Comparison of ENCODE assay signal across 10 cellular contexts in the genomic region with DNA sequence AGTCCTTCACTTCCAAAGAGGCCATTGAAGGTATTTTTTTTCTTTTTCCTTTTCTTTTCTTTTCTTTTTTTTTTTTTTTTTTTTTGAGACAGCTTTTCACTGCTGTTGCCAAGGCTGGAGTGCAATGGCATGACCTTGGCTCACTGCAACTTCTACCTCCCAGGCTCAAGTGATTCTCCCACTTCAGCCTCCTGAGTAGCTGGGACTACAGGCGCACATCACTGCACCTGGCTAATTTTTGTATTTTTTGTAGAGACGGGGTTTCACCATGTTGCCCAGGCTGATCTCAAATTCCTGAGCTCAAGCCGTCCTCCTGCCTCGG. TPM values are rescaled to one million over a fixed set of nuclear protein-coding genes. Genes with fewer than 3 reads are reported as not detected.
DNase-seq lines count a peak whose midpoint lies in the region; TF ChIP-seq lines count a peak whose summit lies in the region.
"Not testable (repeated sequence)": the region's sequence is repeated elsewhere in the genome, so short reads cannot be mapped to it uniquely, and the experiment has no call there.
"Had no signal": no experiment of that assay in that cellular context is flagged by ENCODE, and none has a peak within 500 bp of the region (broad histone marks: within the 10 kb centered on the region; RNA-seq: fewer than 3 reads in every experiment).

No MANE protein-coding gene starts in this region.

- not testable (repeated sequence) for H3K27me3 ChIP-seq in CD8-positive, alpha-beta memory T cell (ENCODE audit: insufficient read depth, low read length, poor library complexity, severe bottlenecking); MM.1S (replicated peaks; ENCODE audit: insufficient read depth, low read length); mesenchymal stem cell (ENCODE audit: control insufficient read depth in 1 of 2, insufficient read depth in 1 of 2, low read length in 2 of 2); trophoblast cell (ENCODE audit: insufficient read depth, low read length)

- H3K4me3 ChIP-seq in CD8-positive, alpha-beta memory T cell (ENCODE audit: low read length); MM.1S (ENCODE audit: low read length); mesenchymal stem cell (ENCODE audit: insufficient read depth in 1 of 2, low read depth in 1 of 2, low read length in 2 of 2); trophoblast cell (ENCODE audit: low read depth, low read length): not testable (repeated sequence)

- peaks cover 33% of the 10 kb centered on the region for H3K36me3 ChIP-seq in CD8-positive, alpha-beta memory T cell (ENCODE audit: insufficient read depth, low read length)
- H3K36me3 ChIP-seq in MM.1S (replicated peaks; ENCODE audit: insufficient read depth, low read length) (peaks cover 10% of the 10 kb centered on the region; the same call in 1 of the 2 replicates), mesenchymal stem cell (ENCODE audit: control insufficient read depth in 1 of 2, insufficient read depth in 2 of 2, low read depth in 1 of 2, low read length in 2 of 2) (peaks cover 0 to 12% of the 10 kb centered on the region in 2 experiments)
- H3K36me3 ChIP-seq in trophoblast cell (ENCODE audit: control insufficient read depth in 1 of 2, insufficient read depth in 2 of 2, low read length in 2 of 2), result not testable (repeated sequence)

- not testable (repeated sequence) for H3K23ac ChIP-seq in mesenchymal stem cell (ENCODE audit: low read length in 2 of 2); trophoblast cell (ENCODE audit: low read length)

- POLR2A ChIA-PET in CD8-positive, alpha-beta memory T cell (lab: Charles Lee), result interaction anchor here (2.1 to 5.7 kb wide), 3 partner anchors 14 to 56 kb away, joined by 11 to 79 read pairs (median 34); a partner anchor contains a TSS
- POLR2A ChIA-PET in activated CD4-positive, alpha-beta memory T cell treated with anti-CD3 and anti-CD28 coated beads for 36 hours (lab: Charles Lee), result interaction anchor here (2.9 to 4.2 kb wide), 3 partner anchors 10 to 57 kb away, joined by 20 to 48 read pairs (median 24); a partner anchor contains a TSS

- H4K8ac ChIP-seq in mesenchymal stem cell (ENCODE audit: low read length), result not testable (repeated sequence)
- H4K8ac ChIP-seq in trophoblast cell (ENCODE audit: low read depth, low read length), result peak overlapping the region; percentile 40

- H3K4me2 ChIP-seq in MM.1S (ENCODE audit: low read depth, low read length); mesenchymal stem cell (ENCODE audit: low read length, poor library complexity, severe bottlenecking); trophoblast cell (ENCODE audit: low read length): not testable (repeated sequence)

- not testable (repeated sequence) for H3K27ac ChIP-seq in CD8-positive, alpha-beta memory T cell (ENCODE audit: low read depth, low read length); mesenchymal stem cell (ENCODE audit: low read length, poor library complexity, severe bottlenecking)
- H3K27ac ChIP-seq in MM.1S (ENCODE audit: low read length), result peak overlapping the region; percentile 89
- peak overlapping the region; percentile 97 for H3K27ac ChIP-seq in trophoblast cell (ENCODE audit: low read depth, low read length)

- H2AK5ac ChIP-seq in mesenchymal stem cell (ENCODE audit: low read length, severe bottlenecking); trophoblast cell (ENCODE audit: low read length): not testable (repeated sequence)

- H3K79me2 ChIP-seq in MM.1S (ENCODE audit: low read length), result peaks cover 53% of the 10 kb centered on the region
- not testable (repeated sequence) for H3K79me2 ChIP-seq in trophoblast cell (ENCODE audit: control insufficient read depth, insufficient read depth, low read length, poor library complexity)

- intact Hi-C loops in activated CD4-positive, alpha-beta memory T cell treated with anti-CD3 and anti-CD28 coated beads for 36 hours (cut with micrococcal nuclease), result loop anchor here (1.0 to 2.0 kb wide), 2 partner anchors 56 to 104 kb away; a partner anchor contains a TSS
- intact Hi-C loops in dendritic cell treated with granulocyte-macrophage colony-stimulating factor and Interleukin-4, amounts not matched to agents 40 ng/mL and 50 ng/mL, for 4 days (cut with micrococcal nuclease), result loop anchor here (1.0 to 10.0 kb wide), 3 partner anchors 16 to 476 kb away; a partner anchor contains a TSS

- not testable (repeated sequence) for H3K27me3 Mint-ChIP-seq in CD8-positive, alpha-beta memory T cell; activated CD4-positive, alpha-beta memory T cell treated with anti-CD3 and anti-CD28 coated beads for 36 hours; activated naive CD4-positive, alpha-beta T cell treated with anti-CD3 and anti-CD28 coated beads, Interleukin-2, amount 10 ng/mL, durations not matched to agents 7 days and 5 days; dendritic cell treated with granulocyte-macrophage colony-stimulating factor and Interleukin-4, amounts not matched to agents 40 ng/mL and 50 ng/mL, for 4 days

- H3K4me3 Mint-ChIP-seq in CD8-positive, alpha-beta memory T cell, result peak overlapping the region in 2 of 7 donors; percentile 9 to 47
- not testable (repeated sequence) for H3K4me3 Mint-ChIP-seq in activated CD4-positive, alpha-beta memory T cell treated with anti-CD3 and anti-CD28 coated beads for 36 hours; activated naive CD4-positive, alpha-beta T cell treated with anti-CD3 and anti-CD28 coated beads, Interleukin-2, amount 10 ng/mL, durations not matched to agents 7 days and 5 days; dendritic cell treated with granulocyte-macrophage colony-stimulating factor and Interleukin-4, amounts not matched to agents 40 ng/mL and 50 ng/mL, for 4 days

- CTCF ChIA-PET in CD8-positive, alpha-beta memory T cell (lab: Charles Lee), result interaction anchor here (0.8 to 11.4 kb wide), 17 partner anchors 11 to 332 kb away, joined by 3 to 330 read pairs (median 6); a partner anchor contains a TSS
- CTCF ChIA-PET in activated CD4-positive, alpha-beta memory T cell treated with anti-CD3 and anti-CD28 coated beads for 36 hours (lab: Charles Lee), result interaction anchor here (0.6 to 13.9 kb wide), 19 partner anchors 14 to 988 kb away, joined by 3 to 472 read pairs (median 8); a partner anchor contains a TSS
- CTCF ChIA-PET in activated naive CD4-positive, alpha-beta T cell treated with anti-CD3 and anti-CD28 coated beads, Interleukin-2, amount 10 ng/mL, durations not matched to agents 7 days and 5 days (lab: Charles Lee), result interaction anchor here (0.7 to 9.2 kb wide), 12 partner anchors 13 to 395 kb away, joined by 3 to 268 read pairs (median 16); a partner anchor contains a TSS

- H3K27ac Mint-ChIP-seq in CD8-positive, alpha-beta memory T cell, result peak overlapping the region; percentile 83 to 100 (median 96)
- H3K27ac Mint-ChIP-seq in activated CD4-positive, alpha-beta memory T cell treated with anti-CD3 and anti-CD28 coated beads for 36 hours, result peak overlapping the region; percentile 25
- peak overlapping the region; percentile 19 for H3K27ac Mint-ChIP-seq in activated naive CD4-positive, alpha-beta T cell treated with anti-CD3 and anti-CD28 coated beads, Interleukin-2, amount 10 ng/mL, durations not matched to agents 7 days and 5 days
- peak overlapping the region; percentile 53 for H3K27ac Mint-ChIP-seq in dendritic cell treated with granulocyte-macrophage colony-stimulating factor and Interleukin-4, amounts not matched to agents 40 ng/mL and 50 ng/mL, for 4 days

- H3K9me3 Mint-ChIP-seq in CD8-positive, alpha-beta memory T cell, result not testable (repeated sequence)
- H3K9me3 Mint-ChIP-seq in activated CD4-positive, alpha-beta memory T cell treated with anti-CD3 and anti-CD28 coated beads for 36 hours, result peaks cover 14% of the 10 kb centered on the region
- peaks cover 15% of the 10 kb centered on the region for H3K9me3 Mint-ChIP-seq in activated naive CD4-positive, alpha-beta T cell treated with anti-CD3 and anti-CD28 coated beads, Interleukin-2, amount 10 ng/mL, durations not matched to agents 7 days and 5 days
- peaks cover 10% of the 10 kb centered on the region for H3K9me3 Mint-ChIP-seq in dendritic cell treated with granulocyte-macrophage colony-stimulating factor and Interleukin-4, amounts not matched to agents 40 ng/mL and 50 ng/mL, for 4 days

- H3K9ac ChIP-seq in MM.1S (ENCODE audit: low read length), result peak overlapping the region; percentile 75; the same call in 1 of the 2 replicates
- H3K9ac ChIP-seq in mesenchymal stem cell (ENCODE audit: low read length), result peak overlapping the region; percentile 46
- H3K9ac ChIP-seq in trophoblast cell (ENCODE audit: low read length), result not testable (repeated sequence)

- H3K79me1 ChIP-seq in mesenchymal stem cell (replicated peaks; ENCODE audit: low read length, poor library complexity, severe bottlenecking), result not testable (repeated sequence)
- H3K79me1 ChIP-seq in trophoblast cell (ENCODE audit: low read length), result peaks cover 62% of the 10 kb centered on the region

- not testable (repeated sequence) for H4K20me1 ChIP-seq in MM.1S (ENCODE audit: insufficient read depth, low read length)

- peaks cover 17 to 54% (median 21%) of the 10 kb centered on the region in 3 donors for H3K36me3 Mint-ChIP-seq in CD8-positive, alpha-beta memory T cell
- peaks cover 40% of the 10 kb centered on the region for H3K36me3 Mint-ChIP-seq in activated CD4-positive, alpha-beta memory T cell treated with anti-CD3 and anti-CD28 coated beads for 36 hours
- H3K36me3 Mint-ChIP-seq in activated naive CD4-positive, alpha-beta T cell treated with anti-CD3 and anti-CD28 coated beads, Interleukin-2, amount 10 ng/mL, durations not matched to agents 7 days and 5 days, result peaks cover 77% of the 10 kb centered on the region
- H3K36me3 Mint-ChIP-seq in dendritic cell treated with granulocyte-macrophage colony-stimulating factor and Interleukin-4, amounts not matched to agents 40 ng/mL and 50 ng/mL, for 4 days (ENCODE audit: low read depth), result peaks cover 67% of the 10 kb centered on the region

- H3K9me2 ChIP-seq in MM.1S (replicated peaks; ENCODE audit: insufficient read depth, low read length), result not testable (repeated sequence)

- H2AFZ ChIP-seq in MM.1S (ENCODE audit: low read length); mesenchymal stem cell (ENCODE audit: low read depth, low read length); trophoblast cell (ENCODE audit: insufficient read depth, low read length, poor library complexity): not testable (repeated sequence)

- not testable (repeated sequence) for H3K4ac ChIP-seq in mesenchymal stem cell (ENCODE audit: low read depth in 1 of 2, low read length in 2 of 2); trophoblast cell (ENCODE audit: low read depth, low read length)

- H3K18ac ChIP-seq in mesenchymal stem cell (ENCODE audit: low read depth in 1 of 2, low read length in 2 of 2); trophoblast cell (ENCODE audit: low read length): not testable (repeated sequence)

- not testable (repeated sequence) for DNase-seq in CD8-positive, alpha-beta memory T cell; MM.1S; activated CD4-positive, alpha-beta memory T cell treated with anti-CD3 and anti-CD28 coated beads for 36 hours; activated naive CD4-positive, alpha-beta T cell treated with anti-CD3 and anti-CD28 coated beads, Interleukin-2, amount 10 ng/mL, durations not matched to agents 7 days and 5 days; mesenchymal stem cell; trophoblast cell

- peaks cover 61% of the 10 kb centered on the region for H3F3A ChIP-seq in MM.1S (ENCODE audit: insufficient read depth, low read length)

- H3K4me1 Mint-ChIP-seq in CD8-positive, alpha-beta memory T cell, result peaks cover 66 to 88% (median 74%) of the 10 kb centered on the region in 3 donors
- peaks cover 58% of the 10 kb centered on the region for H3K4me1 Mint-ChIP-seq in activated CD4-positive, alpha-beta memory T cell treated with anti-CD3 and anti-CD28 coated beads for 36 hours (ENCODE audit: low read depth)
- H3K4me1 Mint-ChIP-seq in activated naive CD4-positive, alpha-beta T cell treated with anti-CD3 and anti-CD28 coated beads, Interleukin-2, amount 10 ng/mL, durations not matched to agents 7 days and 5 days, result peaks cover 72% of the 10 kb centered on the region
- H3K4me1 Mint-ChIP-seq in dendritic cell treated with granulocyte-macrophage colony-stimulating factor and Interleukin-4, amounts not matched to agents 40 ng/mL and 50 ng/mL, for 4 days (ENCODE audit: low read depth), result peaks cover 83% of the 10 kb centered on the region

- WGBS in mesenchymal stem cell, result 97% methylated on average over 4 of the region's 4 CpGs
- WGBS in trophoblast cell (ENCODE audit: extremely low coverage, insufficient coverage, insufficient read length), result no CpG with 5 or more reads among the region's 4 CpGs

- H4K12ac ChIP-seq in trophoblast cell (ENCODE audit: low read depth, low read length), result not testable (repeated sequence)

- H3K4me1 ChIP-seq in CD8-positive, alpha-beta memory T cell (ENCODE audit: insufficient read depth, low read length), result peaks cover 62% of the 10 kb centered on the region
- H3K4me1 ChIP-seq in MM.1S (ENCODE audit: low read length) (peaks cover 59% of the 10 kb centered on the region), mesenchymal stem cell (ENCODE audit: control insufficient read depth, insufficient read depth, low read depth, low read length) (peaks cover 28% of the 10 kb centered on the region), trophoblast cell (ENCODE audit: control insufficient read depth in 1 of 2, insufficient read depth in 2 of 2, low read length in 2 of 2) (peaks cover 34 to 46% of the 10 kb centered on the region in 2 experiments)

- TF ChIP-seq CTCF in MM.1S (IDR thresholded peaks at IDR 0.05; ENCODE audit: low read length), result not testable (repeated sequence)

- not testable (repeated sequence) for H3K9me3 ChIP-seq in CD8-positive, alpha-beta memory T cell (ENCODE audit: low read length); MM.1S (replicated peaks; ENCODE audit: insufficient read depth, low read length); mesenchymal stem cell (ENCODE audit: control insufficient read depth, low read length); trophoblast cell (ENCODE audit: insufficient read depth, low read depth, low read length)

- H2BK15ac ChIP-seq in mesenchymal stem cell (ENCODE audit: low read depth, poor library complexity, severe bottlenecking), result peak overlapping the region; percentile 1

- not testable (repeated sequence) for H2BK5ac ChIP-seq in mesenchymal stem cell (ENCODE audit: low read depth, low read length, poor library complexity, severe bottlenecking)
- peak overlapping the region; percentile 94 for H2BK5ac ChIP-seq in trophoblast cell (ENCODE audit: low read depth, low read length, poor library complexity)

- not testable (repeated sequence) for H4K91ac ChIP-seq in mesenchymal stem cell (ENCODE audit: low read length)
- H4K91ac ChIP-seq in trophoblast cell (ENCODE audit: low read depth, low read length), result peak overlapping the region; percentile 98

- H2BK120ac ChIP-seq in mesenchymal stem cell (ENCODE audit: low read depth, low read length), result not testable (repeated sequence)
- H2BK120ac ChIP-seq in trophoblast cell (ENCODE audit: insufficient read depth, low read length, poor library complexity), result peak overlapping the region; percentile 98

- not testable (repeated sequence) for H3K14ac ChIP-seq in mesenchymal stem cell (ENCODE audit: low read length in 2 of 2); trophoblast cell (ENCODE audit: low read length)

- H2BK12ac ChIP-seq in mesenchymal stem cell (ENCODE audit: low read length in 2 of 2), result not testable (repeated sequence)
- peak overlapping the region; percentile 96 for H2BK12ac ChIP-seq in trophoblast cell (ENCODE audit: low read length)

RNA-seq across cellular contexts. Expression of a gene that starts 14.8 kb away (rescaled TPM):
- 10 to 100 TPM; 37.0 to 37.7 TPM for total RNA-seq in CD8-positive, alpha-beta memory T cell
- polyA plus RNA-seq in CD8-positive, alpha-beta memory T cell, result 760 TPM
- total RNA-seq in activated CD4-positive, alpha-beta memory T cell treated with anti-CD3 and anti-CD28 coated beads for 36 hours, result 10 to 100 TPM; 56.8 to 60.1 TPM
- polyA plus RNA-seq in mesenchymal stem cell (2013, experiment 1 of 2), result 2.0 TPM
- polyA plus RNA-seq in mesenchymal stem cell (2013, experiment 2 of 2), result 2.2 TPM
- 3.6 and 3.7 TPM in 2 replicates for polyA plus RNA-seq in trophoblast cell (2013)
- total RNA-seq: HepG2 had no signal

RNA-seq across cellular contexts. Expression of a gene that starts 21.0 kb away (rescaled TPM):
- not detected for total RNA-seq in CD8-positive, alpha-beta memory T cell
- 0.66 TPM for polyA plus RNA-seq in CD8-positive, alpha-beta memory T cell
- total RNA-seq in activated CD4-positive, alpha-beta memory T cell treated with anti-CD3 and anti-CD28 coated beads for 36 hours, result under 1 TPM; 0.10 to 0.24 TPM
- 108 TPM for polyA plus RNA-seq in mesenchymal stem cell (2013, experiment 1 of 2)
- 109 TPM for polyA plus RNA-seq in mesenchymal stem cell (2013, experiment 2 of 2)
- 16.8 and 19.9 TPM in 2 replicates for polyA plus RNA-seq in trophoblast cell (2013)
- total RNA-seq: H9, HepG2, MCF 10A had no signal
- polyA plus RNA-seq: HepG2 had no signal

RNA-seq across cellular contexts. Expression of a gene that starts 56.5 kb away (rescaled TPM):
- total RNA-seq in CD8-positive, alpha-beta memory T cell, result 100 to 1,000 TPM; 113 to 116 TPM
- polyA plus RNA-seq in CD8-positive, alpha-beta memory T cell, result 302 TPM
- 10 to 100 TPM; 88.6 to 94.3 TPM for total RNA-seq in activated CD4-positive, alpha-beta memory T cell treated with anti-CD3 and anti-CD28 coated beads for 36 hours
- polyA plus RNA-seq in mesenchymal stem cell (2013, experiment 1 of 2), result 128 TPM
- polyA plus RNA-seq in mesenchymal stem cell (2013, experiment 2 of 2), result 129 TPM
- polyA plus RNA-seq in trophoblast cell (2013), result 154 and 158 TPM in 2 replicates

RNA-seq across cellular contexts. Expression of a gene that starts 57.9 kb away (rescaled TPM):
- 10 to 100 TPM; 82.4 to 82.7 TPM for total RNA-seq in CD8-positive, alpha-beta memory T cell
- polyA plus RNA-seq in CD8-positive, alpha-beta memory T cell, result 40.1 TPM
- 10 to 100 TPM; 84.3 to 91.5 TPM for total RNA-seq in activated CD4-positive, alpha-beta memory T cell treated with anti-CD3 and anti-CD28 coated beads for 36 hours
- 15.8 TPM for polyA plus RNA-seq in mesenchymal stem cell (2013, experiment 1 of 2)
- 15.4 TPM for polyA plus RNA-seq in mesenchymal stem cell (2013, experiment 2 of 2)
- 32.5 and 34.0 TPM in 2 replicates for polyA plus RNA-seq in trophoblast cell (2013)

Comparison
In these comparisons a context has a peak if more than half of its experiments do, and no peak if none do; other contexts are left out.
1. H3K27ac Mint-ChIP-seq: peak in every context shown above with its lines; median percentile 96 in CD8-positive, alpha-beta memory T cell; 53 in dendritic cell treated with granulocyte-macrophage colony-stimulating factor and Interleukin-4, amounts not matched to agents 40 ng/mL and 50 ng/mL, for 4 days; 25 in activated CD4-positive, alpha-beta memory T cell treated with anti-CD3 and anti-CD28 coated beads for 36 hours; 19 in activated naive CD4-positive, alpha-beta T cell treated with anti-CD3 and anti-CD28 coated beads, Interleukin-2, amount 10 ng/mL, durations not matched to agents 7 days and 5 days.